22 cellular contexts compared by ENCODE assay signal in the genomic region with DNA sequence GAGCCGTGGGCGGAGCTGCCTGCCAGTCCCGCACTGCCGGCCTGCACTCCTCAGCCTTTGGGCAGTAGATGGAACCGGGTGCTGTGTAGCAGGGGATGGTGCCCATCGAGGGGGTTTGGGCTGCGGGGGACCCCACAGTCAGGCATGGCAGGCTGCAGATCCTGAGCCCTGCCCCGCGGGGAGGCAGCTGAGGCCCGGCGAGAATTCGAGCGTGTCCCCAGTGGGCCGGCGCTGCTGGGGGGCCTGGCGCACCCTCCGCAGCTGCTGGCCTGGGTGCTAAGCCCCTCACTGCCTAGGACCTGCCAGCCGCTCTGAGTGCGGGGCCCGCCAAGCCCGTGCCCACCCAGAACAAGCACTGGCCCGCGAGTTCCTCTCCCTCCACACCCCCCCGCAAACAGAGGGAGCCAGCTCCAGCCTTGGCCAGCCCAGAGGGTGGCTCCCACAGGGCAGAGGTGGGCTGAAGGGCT.
DNase-seq lines count a peak whose midpoint lies in the region; ATAC-seq, FAIRE-seq and TF ChIP-seq lines count a peak whose summit lies in the region.
"Had no signal": no experiment of that assay in that cellular context is flagged by ENCODE, and none has a peak within 500 bp of the region (broad histone marks: within the 10 kb centered on the region; RNA-seq: fewer than 3 reads in every experiment).

No MANE protein-coding gene starts in this region.

- no peaks in the 10 kb centered on the region for H3K9me3 ChIP-seq in right cardiac atrium (ENCODE audit: control insufficient read depth, low read length)
- H3K9me3 ChIP-seq in BE2C = no peaks in the 10 kb centered on the region; the same call in none of the 2 replicates
- no peaks in the 10 kb centered on the region for H3K9me3 ChIP-seq in lower lobe of right lung
- H3K9me3 ChIP-seq in upper lobe of right lung = peaks cover 5% of the 10 kb centered on the region

- H3K27ac ChIP-seq in right cardiac atrium (ENCODE audit: low read length) (no peak overlapping the region), lower lobe of right lung (no peak overlapping the region), upper lobe of right lung (no peak overlapping the region)
- H3K27ac ChIP-seq: 22Rv1; BLaER1 treated with 17β-estradiol and CSF1 and Interleukin-3, amounts not matched to agents 10 nM and 100 nM had no signal

- ATAC-seq in right cardiac atrium (no peak), Right ventricle myocardium inferior (no peak), lower lobe of right lung (peak; percentile 27 to 31), upper lobe of right lung (peak; percentile 38)
- ATAC-seq: GM12878, GM23338, HCT116 had no signal

- no peaks in the 10 kb centered on the region for H3K4me1 ChIP-seq in right cardiac atrium (ENCODE audit: control insufficient read depth, insufficient read depth, low read length)
- H3K4me1 ChIP-seq in BE2C = no peaks in the 10 kb centered on the region
- no peaks in the 10 kb centered on the region for H3K4me1 ChIP-seq in lower lobe of right lung
- H3K4me1 ChIP-seq in upper lobe of right lung = no peaks in the 10 kb centered on the region

- H3K36me3 ChIP-seq in BE2C = no peaks in the 10 kb centered on the region
- no peaks in the 10 kb centered on the region for H3K36me3 ChIP-seq in lower lobe of right lung
- H3K36me3 ChIP-seq in upper lobe of right lung = no peaks in the 10 kb centered on the region
- H3K36me3 ChIP-seq: BLaER1 treated with 17β-estradiol and CSF1 and Interleukin-3, amounts not matched to agents 10 nM and 100 nM had no signal

- no peak for FAIRE-seq in GM19239 (lab: Jason Lieb, UNC)
- FAIRE-seq: A204.1, D721Med, GM12878 had no signal

- 93% methylated on average over 24 of the region's 24 CpGs for WGBS in right cardiac atrium

- no peak for TF ChIP-seq CTCF in BE2C (IDR thresholded peaks at IDR 0.05; ENCODE audit: low read depth, low read length)
- TF ChIP-seq CTCF in lower lobe of right lung (IDR thresholded peaks at IDR 0.05) = no peak
- TF ChIP-seq CTCF in upper lobe of right lung (IDR thresholded peaks at IDR 0.05) = no peak

- H3K27me3 ChIP-seq in right cardiac atrium (ENCODE audit: control insufficient read depth, insufficient read depth) (no peaks in the 10 kb centered on the region), BE2C (no peaks in the 10 kb centered on the region), lower lobe of right lung (ENCODE audit: low read depth) (no peaks in the 10 kb centered on the region), upper lobe of right lung (no peaks in the 10 kb centered on the region)
- H3K27me3 ChIP-seq: BLaER1 treated with 17β-estradiol and CSF1 and Interleukin-3, amounts not matched to agents 10 nM and 100 nM had no signal

- intact Hi-C loops in right cardiac atrium (cut with DNase I) (no loop called here), Right ventricle myocardium inferior (cut with DNase I) (no loop called here), lower lobe of right lung (cut with DNase I) (no loop called here), upper lobe of right lung (cut with DNase I) (no loop called here)

- H3K4me3 ChIP-seq in right cardiac atrium (ENCODE audit: low read length) (no peak overlapping the region), BE2C (ENCODE audit: low read depth, low read length) (no peak overlapping the region), lower lobe of right lung (no peak overlapping the region), upper lobe of right lung (no peak overlapping the region)
- H3K4me3 ChIP-seq: BLaER1 treated with 17β-estradiol and CSF1 and Interleukin-3, amounts not matched to agents 10 nM and 100 nM; GM12878; GM23338 had no signal

- DNase-seq in right cardiac atrium (peak in 2 of 3 donors; percentile 5 to 43), Right ventricle myocardium inferior (ENCODE audit: missing footprints) (no peak), BE2C (peak; percentile 6), lower lobe of right lung (no peak), upper lobe of right lung (no peak), GM19239 (ENCODE audit: insufficient read length, low spot score) (no peak), hypothalamus (lab: John Stamatoyannopoulos, UW) (no peak), NCI-H146 treated with DMSO at 0.1 percent for 48 hours (lab: John Stamatoyannopoulos, UW; ENCODE audit: unreplicated experiment) (no peak)
- DNase-seq: CD4-positive, alpha-beta T cell; CD8-positive, alpha-beta memory T cell; DMS 273 treated with DMSO at 0.1 percent for 48 hours; DMS79; EL; GDM1; H9 had no signal

Comparison
In these comparisons a context has a peak if more than half of its experiments do, and no peak if none do; other contexts are left out.
1. DNase-seq: peak in right cardiac atrium (2 of 3) and BE2C (single experiment); none in Right ventricle myocardium inferior (single experiment), lower lobe of right lung (single experiment), upper lobe of right lung (single experiment), GM19239 (single experiment), hypothalamus (0 of 51) and NCI-H146 treated with DMSO at 0.1 percent for 48 hours (single experiment).
2. ATAC-seq: peak in lower lobe of right lung (2 of 2) and upper lobe of right lung (single experiment); none in right cardiac atrium (0 of 2) and Right ventricle myocardium inferior (single experiment).